9 cellular contexts compared by ENCODE assay signal in genomic region chr11:78223320-78223954, GRCh38. TPM values are rescaled to one million over a fixed set of nuclear protein-coding genes. Genes with fewer than 3 reads are reported as not detected.
DNase-seq lines count a peak whose midpoint lies in the region; ATAC-seq and TF ChIP-seq lines count a peak whose summit lies in the region.
"Had no signal": no experiment of that assay in that cellular context is flagged by ENCODE, and none has a peak within 500 bp of the region (broad histone marks: within the 10 kb centered on the region; RNA-seq: fewer than 3 reads in every experiment).

No MANE protein-coding gene starts in this region.

- peak; percentile 71 for DNase-seq in OCI-LY7 (ENCODE audit: low spot score)
- no peak for DNase-seq in naive thymus-derived CD8-positive, alpha-beta T cell
- no peak for DNase-seq in naive thymus-derived CD4-positive, alpha-beta T cell
- DNase-seq in Ammon's horn (ENCODE audit: low spot score) = no peak
- DNase-seq in nucleus accumbens (lab: John Stamatoyannopoulos, UW) = no peak

- H3K4me3 Mint-ChIP-seq in naive thymus-derived CD8-positive, alpha-beta T cell = peak overlapping the region in 1 of 10 donors; percentile 34
- H3K4me3 Mint-ChIP-seq in naive thymus-derived CD4-positive, alpha-beta T cell = no peak overlapping the region

- H3K27me3 Mint-ChIP-seq in naive thymus-derived CD8-positive, alpha-beta T cell = no peaks in the 10 kb centered on the region
- no peaks in the 10 kb centered on the region for H3K27me3 Mint-ChIP-seq in naive thymus-derived CD4-positive, alpha-beta T cell

- H3K27ac Mint-ChIP-seq in naive thymus-derived CD8-positive, alpha-beta T cell = peak overlapping the region in 5 of 10 donors; percentile 24 to 76 (median 47)
- peak overlapping the region in 4 of 9 donors; percentile 5 to 53 (median 26) for H3K27ac Mint-ChIP-seq in naive thymus-derived CD4-positive, alpha-beta T cell

- POLR2A ChIA-PET in OCI-LY7 (lab: Charles Lee) = no interaction called here
- POLR2A ChIA-PET in naive thymus-derived CD8-positive, alpha-beta T cell (lab: Charles Lee) = no interaction called here
- POLR2A ChIA-PET in naive thymus-derived CD4-positive, alpha-beta T cell (lab: Charles Lee) = no interaction called here

- peak overlapping the region; percentile 77 for H2AFZ ChIP-seq in OCI-LY7 (ENCODE audit: low read length)

- intact Hi-C loops in OCI-LY7 (cut with micrococcal nuclease; ENCODE audit: unreplicated experiment) = loop anchor here (2.0 kb wide), 1 partner anchor 35 kb away; the partner anchor contains the start of genes KCTD21 and USP35
- intact Hi-C loops in naive thymus-derived CD4-positive, alpha-beta T cell (cut with micrococcal nuclease) = no loop called here

- peak overlapping the region; percentile 10 for H3K4me3 ChIP-seq in OCI-LY7 (ENCODE audit: low read depth, low read length, poor library complexity, severe bottlenecking)
- H3K4me3 ChIP-seq in naive thymus-derived CD4-positive, alpha-beta T cell (ENCODE audit: low read length) = no peak overlapping the region

- peaks cover 47% of the 10 kb centered on the region for H3K4me1 ChIP-seq in OCI-LY7 (ENCODE audit: insufficient read depth, low read length, poor library complexity, severe bottlenecking)
- no peaks in the 10 kb centered on the region for H3K4me1 ChIP-seq in naive thymus-derived CD4-positive, alpha-beta T cell (ENCODE audit: control insufficient read depth in 2 of 2, insufficient read depth in 2 of 2, low read length in 2 of 2)

- H3K27me3 ChIP-seq in naive thymus-derived CD4-positive, alpha-beta T cell (ENCODE audit: control insufficient read depth in 2 of 2, insufficient read depth in 2 of 2, low read length in 2 of 2) = no peaks in the 10 kb centered on the region

- peak overlapping the region; percentile 54 for H3K27ac ChIP-seq in OCI-LY7 (ENCODE audit: low read depth, low read length, poor library complexity, severe bottlenecking)
- no peak overlapping the region for H3K27ac ChIP-seq in naive thymus-derived CD4-positive, alpha-beta T cell (ENCODE audit: low read depth, low read length)
- H3K27ac ChIP-seq: HL-60 had no signal

- peaks cover 7 to 43% (median 13%) of the 10 kb centered on the region in 4 donors for H3K4me1 Mint-ChIP-seq in naive thymus-derived CD8-positive, alpha-beta T cell
- peaks cover 0 to 52% (median 9%) of the 10 kb centered on the region in 7 donors for H3K4me1 Mint-ChIP-seq in naive thymus-derived CD4-positive, alpha-beta T cell

- CTCF ChIA-PET in OCI-LY7 (lab: Charles Lee; ENCODE audit: unreplicated experiment) = no interaction called here
- CTCF ChIA-PET in naive thymus-derived CD4-positive, alpha-beta T cell (lab: Charles Lee) = no interaction called here

- H3K36me3 ChIP-seq in OCI-LY7 (ENCODE audit: insufficient read depth, low read length) = no peaks in the 10 kb centered on the region
- H3K36me3 ChIP-seq in naive thymus-derived CD4-positive, alpha-beta T cell (ENCODE audit: control insufficient read depth in 2 of 3, insufficient read depth in 3 of 3, low read length in 3 of 3) = no peaks in the 10 kb centered on the region

- H3K9me2 ChIP-seq in OCI-LY7 (ENCODE audit: insufficient read depth, low read length) = no peaks in the 10 kb centered on the region

- no peaks in the 10 kb centered on the region for H3K79me2 ChIP-seq in OCI-LY7 (ENCODE audit: insufficient read depth, low read depth, low read length)

- no TSS peak for BruUV-seq in OCI-LY7 (replicated peaks; lab: Mats Ljungman, UMichigan)

- H3K4me2 ChIP-seq in OCI-LY7 (ENCODE audit: low read length) = peak overlapping the region; percentile 61

- peak; percentile 84 for ATAC-seq in GM18498 (IDR thresholded peaks at IDR 0.05; ENCODE audit: unreplicated experiment)
- ATAC-seq in GM19397 (IDR thresholded peaks at IDR 0.05; ENCODE audit: unreplicated experiment) = peak; percentile 77
- ATAC-seq in HG02938 (IDR thresholded peaks at IDR 0.05; ENCODE audit: unreplicated experiment) = peak; percentile 82
- no peak for ATAC-seq in naive thymus-derived CD8-positive, alpha-beta T cell
- no peak for ATAC-seq in naive thymus-derived CD4-positive, alpha-beta T cell

- no peaks in the 10 kb centered on the region for H3K9me3 Mint-ChIP-seq in naive thymus-derived CD8-positive, alpha-beta T cell
- no peaks in the 10 kb centered on the region for H3K9me3 Mint-ChIP-seq in naive thymus-derived CD4-positive, alpha-beta T cell

- no peaks in the 10 kb centered on the region for H4K20me1 ChIP-seq in OCI-LY7 (ENCODE audit: insufficient read depth, low read length)

- TF ChIP-seq CTCF in OCI-LY7 (conservative IDR thresholded peaks at IDR 0.05; ENCODE audit: low read length) = no peak

- H3K9me3 ChIP-seq in OCI-LY7 (ENCODE audit: low read length) = no peaks in the 10 kb centered on the region
- no peaks in the 10 kb centered on the region for H3K9me3 ChIP-seq in naive thymus-derived CD4-positive, alpha-beta T cell (ENCODE audit: control insufficient read depth in 2 of 3, low read length in 3 of 3)

- no peaks in the 10 kb centered on the region for H3K36me3 Mint-ChIP-seq in naive thymus-derived CD8-positive, alpha-beta T cell
- peaks cover 4 to 53% (median 11%) of the 10 kb centered on the region in 5 donors for H3K36me3 Mint-ChIP-seq in naive thymus-derived CD4-positive, alpha-beta T cell

RNA-seq across cellular contexts. Expression of gene USP35, which starts 34.7 kb away (rescaled TPM):
- total RNA-seq in OCI-LY7 (2014; rRNA removed; shearing (Covaris generic)) = 3.2 and 3.4 TPM in 2 replicates
- total RNA-seq in OCI-LY7 (2022) = 4.8 and 4.9 TPM in 2 replicates
- total RNA-seq in naive thymus-derived CD8-positive, alpha-beta T cell = 10 to 100 TPM; 11.4 to 12.4 TPM
- polyA plus RNA-seq in naive thymus-derived CD8-positive, alpha-beta T cell = 1 to 10 TPM in 2 of 3 donors, under 1 TPM in 1; 0.76 to 1.5 (median 1.5) TPM
- 10 to 100 TPM; 11.3 to 19.2 (median 15.2) TPM for total RNA-seq in naive thymus-derived CD4-positive, alpha-beta T cell
- polyA plus RNA-seq in naive thymus-derived CD4-positive, alpha-beta T cell = 1 to 10 TPM; 1.2 to 1.7 TPM

RNA-seq across cellular contexts. Expression of gene KCTD21, which starts 35.0 kb away (rescaled TPM):
- total RNA-seq in OCI-LY7 (2014; rRNA removed; shearing (Covaris generic)) = 1.5 and 2.8 TPM in 2 replicates
- 2.5 and 2.7 TPM in 2 replicates for total RNA-seq in OCI-LY7 (2022)
- 1 to 10 TPM; 5.1 to 6.1 TPM for total RNA-seq in naive thymus-derived CD8-positive, alpha-beta T cell
- polyA plus RNA-seq in naive thymus-derived CD8-positive, alpha-beta T cell = 1 to 10 TPM in 1 of 3 donors, under 1 TPM in 2; 0.08 to 2.5 (median 0.94) TPM
- total RNA-seq in naive thymus-derived CD4-positive, alpha-beta T cell = 10 to 100 TPM in 1 of 5 experiments, 1 to 10 TPM in 4; 3.5 to 12.2 (median 6.5) TPM
- polyA plus RNA-seq in naive thymus-derived CD4-positive, alpha-beta T cell = 1 to 10 TPM; 1.2 to 3.3 TPM

Comparison
In these comparisons a context has a peak if more than half of its experiments do, and no peak if none do; other contexts are left out.
1. ATAC-seq: peak in GM18498 (single experiment), GM19397 (single experiment) and HG02938 (single experiment); none in naive thymus-derived CD8-positive, alpha-beta T cell (0 of 2) and naive thymus-derived CD4-positive, alpha-beta T cell (single experiment).